In genomic region chr10:116408716-116409115, GRCh38 we compare ENCODE assay signal across 19 cellular contexts. TPM values are rescaled to one million over a fixed set of nuclear protein-coding genes. Genes with fewer than 3 reads are reported as not detected.
DNase-seq lines count a peak whose midpoint lies in the region; ATAC-seq, FAIRE-seq and TF ChIP-seq lines count a peak whose summit lies in the region.
"Had no signal": no experiment of that assay in that cellular context is flagged by ENCODE, and none has a peak within 500 bp of the region (broad histone marks: within the 10 kb centered on the region; RNA-seq: fewer than 3 reads in every experiment).

No MANE protein-coding gene starts in this region.

- H3K56ac ChIP-seq in H1 (replicated peaks; ENCODE audit: insufficient read length, low read depth, low read length) = no peak overlapping the region

- no peak overlapping the region for H2BK20ac ChIP-seq in H1 (ENCODE audit: low read length)

- H3K4ac ChIP-seq in H1 (replicated peaks; ENCODE audit: insufficient read length, low read depth, low read length) = no peak overlapping the region

- no peak overlapping the region for H2BK120ac ChIP-seq in H1 (replicated peaks; ENCODE audit: low read depth, low read length)

- H2BK15ac ChIP-seq in H1 (ENCODE audit: low read length) = no peak overlapping the region

- no peak for TF ChIP-seq POLR2A in GM18505 (IDR thresholded peaks at IDR 0.05; ENCODE audit: borderline replicate concordance, extremely low read depth, insufficient read depth, insufficient read length)
- TF ChIP-seq POLR2A in H1 (IDR thresholded peaks at IDR 0.05; ENCODE audit: control extremely low read depth in 1 of 2, low read depth in 2 of 2, low read length in 2 of 2) = no peak
- TF ChIP-seq POLR2A in tibial nerve (IDR thresholded peaks at IDR 0.05) = no peak

- H3K79me2 ChIP-seq in H1 (ENCODE audit: control insufficient read depth in 1 of 2, insufficient read depth in 2 of 2, low read length in 2 of 2) = no peaks in the 10 kb centered on the region

- H3K36me3 ChIP-seq in H1 (ENCODE audit: control insufficient read depth in 2 of 4, insufficient read depth in 4 of 4, low read length in 3 of 4) (no peaks in the 10 kb centered on the region), tibial nerve (no peaks in the 10 kb centered on the region)

- TF ChIP-seq EP300 in H1 (IDR thresholded peaks at IDR 0.05; ENCODE audit: borderline replicate concordance in 1 of 2, low read depth in 2 of 2, low read length in 2 of 2) = no peak
- TF ChIP-seq EP300 in tibial nerve (IDR thresholded peaks at IDR 0.05) = no peak

- no peak overlapping the region for H3K14ac ChIP-seq in H1 (ENCODE audit: insufficient read length)

- no peak overlapping the region for H3K9ac ChIP-seq in H1 (replicated peaks in 1 of 4; ENCODE audit: extremely low read depth in 1 of 4, low read depth in 3 of 4, low read length in 3 of 4)
- H3K9ac ChIP-seq: SK-N-SH had no signal

- H3K4me2 ChIP-seq in H1 (ENCODE audit: insufficient read depth in 1 of 2, low read depth in 2 of 2, low read length in 2 of 2) = no peak overlapping the region
- H3K4me2 ChIP-seq: SK-N-SH had no signal

- 79% methylated on average over 7 of the region's 7 CpGs; no CpG with 5 or more reads in 1 of the 2 experiments for WGBS in H1 (ENCODE audit: extremely low coverage in 1 of 2, insufficient coverage in 1 of 2, insufficient read length in 1 of 2, insufficient replicate concordance in 2 of 2, low coverage in 1 of 2, low lambda C conversion rate in 2 of 2, missing lambda C conversion rate in 1 of 2), 2 experiments
- 51 to 53% methylated on average over 7 of the region's 7 CpGs for WGBS in tibial nerve, 2 donors

- TF ChIP-seq CTCF in H1 (IDR thresholded peaks at IDR 0.05; ENCODE audit: control extremely low read depth in 1 of 3, insufficient read depth in 1 of 3, low read depth in 1 of 3, low read length in 3 of 3) (no peak), coronary artery (IDR thresholded peaks at IDR 0.05) (no peak), tibial nerve (IDR thresholded peaks at IDR 0.05) (no peak)

- no peaks in the 10 kb centered on the region for H4K20me1 ChIP-seq in H1 (replicated peaks in 1 of 2; ENCODE audit: control insufficient read depth in 1 of 2, insufficient read depth in 2 of 2, low read length in 2 of 2)

- H2BK12ac ChIP-seq in H1 (ENCODE audit: low read depth, low read length) = no peak overlapping the region

- no peak overlapping the region for H4K91ac ChIP-seq in H1 (replicated peaks; ENCODE audit: insufficient read length, low read length)

- TF ChIP-seq RAD21 in H1 (IDR thresholded peaks at IDR 0.05 in 1 of 2, conservative IDR thresholded peaks at IDR 0.05 in 1 of 2; ENCODE audit: low read depth in 2 of 2, low read length in 2 of 2) = no peak

- peak; percentile 60 for FAIRE-seq in H1 (lab: Jason Lieb, UNC)

- ATAC-seq in GM18505 (IDR thresholded peaks at IDR 0.05; ENCODE audit: unreplicated experiment) (peak; percentile 89), GM21526 (IDR thresholded peaks at IDR 0.05; ENCODE audit: low FRiP score, unreplicated experiment) (peak; percentile 70), HG03439 (IDR thresholded peaks at IDR 0.05; ENCODE audit: unreplicated experiment) (peak; percentile 61)

- POLR2A ChIA-PET in H1 (lab: Charles Lee; ENCODE audit: partially characterized antibody) = no interaction called here

- H2AK5ac ChIP-seq in H1 (ENCODE audit: low read depth, low read length) = no peak overlapping the region

- no peak overlapping the region for H3K27ac ChIP-seq in H1 (ENCODE audit: low read depth, low read length)
- H3K27ac ChIP-seq in coronary artery = no peak overlapping the region
- H3K27ac ChIP-seq in tibial nerve = no peak overlapping the region
- H3K27ac ChIP-seq: VCaP had no signal

- DNase-seq in H1 (ENCODE audit: low read depth in 1 of 2, low spot score in 2 of 2) (no peak), NCI-H146 treated with DMSO at 0.1 percent for 48 hours (lab: John Stamatoyannopoulos, UW; ENCODE audit: unreplicated experiment) (no peak), coronary artery (ENCODE audit: low spot score) (no peak), tibial nerve (ENCODE audit: low spot score in 2 of 2) (no peak)
- no peak for DNase-seq in effector CD8-positive, alpha-beta T cell (lab: John Stamatoyannopoulos, UW)
- DNase-seq: activated naive CD4-positive, alpha-beta T cell treated with anti-CD3 and anti-CD28 coated beads, Interleukin-2, amount 50 U/mL, for 16 hours; Calu3; endodermal cell; foreskin melanocyte; NCI-H2081 treated with DMSO at 0.1 percent for 48 hours; posterior cingulate gyrus; SK-N-SH; stimulated activated CD4-positive, alpha-beta T cell treated with anti-CD3 and anti-CD28 coated beads, Interleukin-15, amount 100 ng/mL, for 24 hours; trophoblast cell had no signal

- H4K5ac ChIP-seq in H1 (ENCODE audit: insufficient read length, low read depth, low read length) = no peak overlapping the region

- no peak overlapping the region for H3K23ac ChIP-seq in H1 (ENCODE audit: insufficient read length)

- H3K18ac ChIP-seq in H1 (ENCODE audit: extremely low read depth, low read length) = no peak overlapping the region

- H3K9me3 ChIP-seq in H1 (ENCODE audit: insufficient read depth in 2 of 2, low read depth in 1 of 2, low read length in 1 of 2) (no peaks in the 10 kb centered on the region), tibial nerve (no peaks in the 10 kb centered on the region)
- H3K9me3 ChIP-seq: SK-N-SH had no signal

- no peak overlapping the region for H2BK5ac ChIP-seq in H1 (ENCODE audit: low read depth, low read length)

- H3K4me3 ChIP-seq in H1 (ENCODE audit: extremely low read depth in 1 of 4, insufficient read depth in 2 of 4, low read depth in 3 of 4, low read length in 4 of 4) = no peak overlapping the region
- no peak overlapping the region for H3K4me3 ChIP-seq in coronary artery
- H3K4me3 ChIP-seq in tibial nerve = no peak overlapping the region

- H3K4me1 ChIP-seq in H1 (replicated peaks in 1 of 4; ENCODE audit: control insufficient read depth in 3 of 4, insufficient read depth in 4 of 4, low read length in 3 of 4) = no peaks in the 10 kb centered on the region
- no peaks in the 10 kb centered on the region for H3K4me1 ChIP-seq in tibial nerve

- H3K79me1 ChIP-seq in H1 (ENCODE audit: low read depth, low read length) = no peaks in the 10 kb centered on the region

- no peak overlapping the region for H2AFZ ChIP-seq in H1 (ENCODE audit: low read length)

- no peaks in the 10 kb centered on the region for H3K23me2 ChIP-seq in H1 (ENCODE audit: low read depth, low read length)

- H3K27me3 ChIP-seq in H1 (replicated peaks in 1 of 4; ENCODE audit: control insufficient read depth in 3 of 4, extremely low read depth in 1 of 4, insufficient read depth in 3 of 4, low read length in 3 of 4) (no peaks in the 10 kb centered on the region), tibial nerve (no peaks in the 10 kb centered on the region)

- H4K8ac ChIP-seq in H1 (ENCODE audit: extremely low read depth, insufficient read depth, low read length) = no peak overlapping the region

- CTCF ChIA-PET in H1 (lab: Charles Lee; ENCODE audit: partially characterized antibody) = interaction anchor here (1.3 kb wide), 1 partner anchor 23 kb away, joined by 4 read pairs; no protein-coding TSS in a partner anchor

TF ChIP-seq in H1, 55 proteins besides CTCF, POLR2A, EP300 and RAD21:
- TF ChIP-seq ATF2 (IDR thresholded peaks at IDR 0.05; ENCODE audit: low read length) (no peak), CTBP2 (IDR thresholded peaks at IDR 0.05; ENCODE audit: borderline replicate concordance, insufficient read depth, insufficient read length, low read length) (no peak), RFX5 (IDR thresholded peaks at IDR 0.05; ENCODE audit: borderline replicate concordance, low read depth, low read length) (no peak), YY1 (IDR thresholded peaks at IDR 0.05; ENCODE audit: low read depth, low read length) (no peak), ASH2L (IDR thresholded peaks at IDR 0.05; ENCODE audit: low read length) (no peak), CBX5 (IDR thresholded peaks at IDR 0.05; ENCODE audit: low read depth, low read length) (no peak), SIX5 (IDR thresholded peaks at IDR 0.05; ENCODE audit: low read depth, low read length) (no peak), GABPA (IDR thresholded peaks at IDR 0.05; ENCODE audit: borderline replicate concordance, insufficient read depth, low read length) (no peak), EGR1 (IDR thresholded peaks at IDR 0.05; ENCODE audit: borderline replicate concordance, low read depth, low read length) (no peak), PHF8 (conservative IDR thresholded peaks at IDR 0.05; ENCODE audit: low read depth, low read length) (no peak), SP4 (IDR thresholded peaks at IDR 0.05; ENCODE audit: low read length) (no peak), HDAC2 (IDR thresholded peaks at IDR 0.05; ENCODE audit: borderline replicate concordance in 1 of 2, low read depth in 2 of 2, low read length in 2 of 2) (no peak)
TF ChIP-seq in H1: peak in this region for 0.

RNA-seq across cellular contexts. Expression of gene PNLIPRP3, which starts 18.9 kb away (rescaled TPM):
- not detected in 2 replicates for total RNA-seq in H1 (2021; fragmentation: NEBNext Ultra II Directional; extraction: Animal tissue kit (Norgen Biotek cat#: 25700))
- not detected in 2 replicates for polyA plus RNA-seq in H1 (2011; rRNA removed)
- not detected for polyA plus RNA-seq in H1 (2011; cell fraction: cytosol; rRNA removed)
- polyA plus RNA-seq in H1 (2011; cell fraction: nucleus; rRNA removed) = not detected
- not detected in 4 replicates for polyA plus RNA-seq in H1 (2012, experiment 1 of 2)
- polyA plus RNA-seq in H1 (2012, experiment 2 of 2) = not detected
- not detected for polyA plus RNA-seq in H1 (2013, experiment 1 of 2)
- polyA plus RNA-seq in H1 (2013, experiment 2 of 2) = not detected
- not detected in 2 replicates for polyA minus RNA-seq in H1 (2011; rRNA and poly(A)+ RNA removed)
- polyA minus RNA-seq in H1 (2011; cell fraction: cytosol; rRNA and poly(A)+ RNA removed) = not detected
- polyA minus RNA-seq in H1 (2011; cell fraction: nucleus; rRNA and poly(A)+ RNA removed) = not detected
- total RNA-seq in tibial nerve = not detected
- total RNA-seq: Calu3, endodermal cell, mucosa of gallbladder had no signal
- polyA plus RNA-seq: SK-N-SH had no signal
